In genomic region chr20:21521596-21522478, GRCh38 we compare ENCODE assay signal across 1 cellular context.
A peak's percentile ranks its signal among the peaks of the same experiment; 100 is the strongest.
TF ChIP-seq lines count a peak whose summit lies in the region.

No MANE protein-coding gene starts in this region.

TF ChIP-seq in HepG2, 621 proteins besides CTCF, POLR2A, EP300 and RAD21 (continued from another document):
- no peak for TF ChIP-seq CREB3 (CRISPR knock-in tag; IDR thresholded peaks at IDR 0.05)
- no peak for TF ChIP-seq HNRNPH1 (optimal IDR thresholded peaks at IDR 0.05; ENCODE audit: low read depth, low read length)
- no peak for TF ChIP-seq KLF9 (CRISPR knock-in tag; IDR thresholded peaks at IDR 0.05; ENCODE audit: low read depth)
- TF ChIP-seq ARNTL (CRISPR knock-in tag; IDR thresholded peaks at IDR 0.05): no peak
- TF ChIP-seq ZNF687 (CRISPR knock-in tag; IDR thresholded peaks at IDR 0.05): no peak; the same call in 1 of the 2 replicates
- TF ChIP-seq NFIB (CRISPR knock-in tag; IDR thresholded peaks at IDR 0.05; ENCODE audit: borderline replicate concordance): no peak
- TF ChIP-seq ELK4 (CRISPR knock-in tag; IDR thresholded peaks at IDR 0.05; ENCODE audit: borderline replicate concordance): no peak
- TF ChIP-seq ZNF460 (CRISPR knock-in tag; IDR thresholded peaks at IDR 0.05; ENCODE audit: borderline replicate concordance): no peak
- TF ChIP-seq RFX5 (IDR thresholded peaks at IDR 0.05; ENCODE audit: low read depth, low read length): no peak
- TF ChIP-seq, protein P1, sequence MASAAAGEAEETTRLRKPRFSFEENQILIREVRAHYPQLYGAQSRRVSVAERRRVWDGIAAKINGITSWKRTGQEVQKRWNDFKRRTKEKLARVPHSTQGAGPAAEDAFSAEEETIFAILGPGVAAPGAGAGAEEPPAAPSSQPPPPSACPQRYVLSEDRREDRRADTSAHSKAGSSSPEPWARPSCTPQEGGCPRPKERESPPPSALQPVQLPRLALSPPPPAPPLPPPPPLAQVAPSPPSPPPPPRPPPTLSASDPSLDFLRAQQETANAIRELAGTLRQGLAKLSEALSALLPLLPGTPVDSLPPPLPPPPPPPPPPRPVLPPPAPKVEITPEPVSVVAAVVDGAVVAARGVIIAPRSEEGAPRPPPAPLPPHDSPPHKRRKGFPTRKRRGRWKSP (CRISPR knock-in tag; IDR thresholded peaks at IDR 0.05): no peak
- no peak for TF ChIP-seq HMG20A (CRISPR knock-in tag; IDR thresholded peaks at IDR 0.05; ENCODE audit: borderline replicate concordance)
- peak; percentile 85 for TF ChIP-seq HNRNPLL (IDR thresholded peaks at IDR 0.05; ENCODE audit: low read depth, low read length, poor library complexity, severe bottlenecking)
- TF ChIP-seq ZNF800 (CRISPR knock-in tag; IDR thresholded peaks at IDR 0.05): peak; percentile 18; the same call in 1 of the 2 replicates
- no peak for TF ChIP-seq SIN3A (IDR thresholded peaks at IDR 0.05; ENCODE audit: borderline replicate concordance, low read depth, low read length)
- no peak for TF ChIP-seq ZNF274 (CRISPR knock-in tag; IDR thresholded peaks at IDR 0.05)
- TF ChIP-seq EHMT2 (IDR thresholded peaks at IDR 0.05; ENCODE audit: borderline replicate concordance, low read depth, low read length): no peak
- TF ChIP-seq KAT8 (CRISPR knock-in tag; IDR thresholded peaks at IDR 0.05): no peak
- TF ChIP-seq MLLT10 (CRISPR knock-in tag; IDR thresholded peaks at IDR 0.05): no peak
- TF ChIP-seq EZH2 (conservative IDR thresholded peaks at IDR 0.05; ENCODE audit: low read depth, low read length): peak; percentile 88
